7 cellular contexts compared by ENCODE assay signal in the genomic region with DNA sequence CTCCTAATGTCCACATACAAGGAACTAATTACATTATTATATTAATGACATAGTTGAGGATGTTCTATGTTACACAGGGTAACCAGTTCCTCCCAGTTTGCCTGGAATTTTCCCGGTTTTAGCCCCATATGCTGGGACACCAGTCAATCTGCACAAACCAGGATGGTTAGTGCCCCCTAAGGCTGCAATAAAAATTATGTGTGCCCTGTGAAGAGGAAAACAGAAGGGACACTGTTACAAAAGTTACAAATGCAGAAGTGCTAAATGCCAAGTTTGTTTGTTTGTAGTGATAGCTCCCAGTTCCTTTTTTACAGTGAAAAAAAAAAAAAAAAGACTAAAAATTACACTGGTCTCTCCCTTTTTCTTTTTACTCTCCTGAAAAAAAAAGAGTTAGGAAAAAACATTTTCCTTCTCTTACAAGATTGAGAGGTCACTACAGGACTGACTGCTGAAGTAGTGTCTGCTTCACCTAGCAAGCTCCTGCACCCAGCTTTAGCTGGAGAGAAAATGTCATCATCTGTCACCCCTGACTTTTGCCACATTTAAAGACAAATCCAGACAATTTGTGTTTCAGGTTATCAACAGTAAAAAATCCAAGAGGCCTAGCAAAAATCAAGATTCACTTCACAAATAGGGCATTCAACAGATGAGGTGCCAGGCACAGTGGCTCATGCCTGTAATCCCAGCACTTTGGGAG. TPM values are rescaled to one million over a fixed set of nuclear protein-coding genes. Genes with fewer than 3 reads are reported as not detected.
A peak's percentile ranks its signal among the peaks of the same experiment; 100 is the strongest.
DNase-seq lines count a peak whose midpoint lies in the region; ATAC-seq and TF ChIP-seq lines count a peak whose summit lies in the region.

No MANE protein-coding gene starts in this region.

- H2AFZ ChIP-seq in OCI-LY7 (ENCODE audit: low read length) = no peak overlapping the region

- DNase-seq in GM13976 (ENCODE audit: low spot score) (no peak), OCI-LY7 (ENCODE audit: low spot score) (peak; percentile 69), osteocyte (ENCODE audit: extremely low spot score, unreplicated experiment) (no peak), mesenteric fat pad (ENCODE audit: low spot score) (no peak)
- no peak for DNase-seq in stimulated activated naive CD4-positive, alpha-beta T cell treated with Interleukin-2 at 50 U/mL for 16 hours (lab: John Stamatoyannopoulos, UW)

- H3K79me2 ChIP-seq in OCI-LY7 (ENCODE audit: insufficient read depth, low read depth, low read length) = peaks cover 76% of the 10 kb centered on the region

- CTCF ChIA-PET in OCI-LY7 (lab: Charles Lee; ENCODE audit: unreplicated experiment) = interaction anchor here (2.1 kb wide), 1 partner anchor 50 kb away, joined by 7 read pairs; no protein-coding TSS in a partner anchor

- peak overlapping the region; percentile 83 for H3K27ac ChIP-seq in OCI-LY7 (ENCODE audit: low read depth, low read length, poor library complexity, severe bottlenecking)

- no peaks in the 10 kb centered on the region for H3K9me3 Mint-ChIP-seq in dendritic cell treated with granulocyte-macrophage colony-stimulating factor and Interleukin-4, amounts not matched to agents 40 ng/mL and 50 ng/mL, for 4 days
- H3K9me3 Mint-ChIP-seq in stimulated activated memory B cell treated with anti-CD40 and anti-IgM and Interleukin-4, amounts not matched to agents 10 μg/mL and 1 μg/mL and 100 μg/mL, for 72 hours = no peaks in the 10 kb centered on the region
- H3K9me3 Mint-ChIP-seq in osteocyte (ENCODE audit: unreplicated experiment) = no peaks in the 10 kb centered on the region

- H3K4me2 ChIP-seq in OCI-LY7 (ENCODE audit: low read length) = peak overlapping the region; percentile 84

- no peaks in the 10 kb centered on the region for H3K9me3 ChIP-seq in OCI-LY7 (ENCODE audit: low read length)

- no TSS peak for BruUV-seq in OCI-LY7 (replicated peaks; lab: Mats Ljungman, UMichigan)

- intact Hi-C loops in OCI-LY7 (cut with micrococcal nuclease; ENCODE audit: unreplicated experiment) = loop anchor here (1.0 to 5.0 kb wide), 3 partner anchors 10 to 210 kb away; partner anchors contain the start of gene MOB4
- intact Hi-C loops in dendritic cell treated with granulocyte-macrophage colony-stimulating factor and Interleukin-4, amounts not matched to agents 40 ng/mL and 50 ng/mL, for 4 days (cut with micrococcal nuclease) = loop anchor here (5.0 kb wide), 1 partner anchor 50 kb away; no protein-coding TSS in a partner anchor

- H3K4me3 ChIP-seq in OCI-LY7 (ENCODE audit: low read depth, low read length, poor library complexity, severe bottlenecking) = peak overlapping the region; percentile 92

- TF ChIP-seq CTCF in GM13976 (IDR thresholded peaks at IDR 0.05; ENCODE audit: borderline replicate concordance, control extremely low read depth, extremely low read depth, insufficient read depth, missing control alignments) (peak; percentile 11), OCI-LY7 (conservative IDR thresholded peaks at IDR 0.05; ENCODE audit: low read length) (peak; percentile 71), osteocyte (IDR thresholded peaks at IDR 0.05) (no peak)

- in situ Hi-C loops in GM13976 (cut with MboI; ENCODE audit: low sequenced_read_pairs, unreplicated experiment) = loop anchor here (5.0 kb wide), 1 partner anchor 100 kb away; no protein-coding TSS in a partner anchor

- peaks cover 37% of the 10 kb centered on the region for H3K36me3 Mint-ChIP-seq in dendritic cell treated with granulocyte-macrophage colony-stimulating factor and Interleukin-4, amounts not matched to agents 40 ng/mL and 50 ng/mL, for 4 days (ENCODE audit: low read depth)
- H3K36me3 Mint-ChIP-seq in stimulated activated memory B cell treated with anti-CD40 and anti-IgM and Interleukin-4, amounts not matched to agents 10 μg/mL and 1 μg/mL and 100 μg/mL, for 72 hours = peaks cover 29% of the 10 kb centered on the region
- H3K36me3 Mint-ChIP-seq in osteocyte (ENCODE audit: unreplicated experiment) = no peaks in the 10 kb centered on the region

- POLR2A ChIA-PET in OCI-LY7 (lab: Charles Lee) = interaction anchor here (0.5 to 8.5 kb wide), 19 partner anchors 12 to 1998 kb away, joined by 3 to 128 read pairs (median 4); partner anchors contain the start of gene SF3B1

- peaks cover 1% of the 10 kb centered on the region for H3K27me3 Mint-ChIP-seq in dendritic cell treated with granulocyte-macrophage colony-stimulating factor and Interleukin-4, amounts not matched to agents 40 ng/mL and 50 ng/mL, for 4 days
- no peaks in the 10 kb centered on the region for H3K27me3 Mint-ChIP-seq in stimulated activated memory B cell treated with anti-CD40 and anti-IgM and Interleukin-4, amounts not matched to agents 10 μg/mL and 1 μg/mL and 100 μg/mL, for 72 hours
- H3K27me3 Mint-ChIP-seq in osteocyte (ENCODE audit: unreplicated experiment) = no peaks in the 10 kb centered on the region

- H3K4me3 Mint-ChIP-seq in dendritic cell treated with granulocyte-macrophage colony-stimulating factor and Interleukin-4, amounts not matched to agents 40 ng/mL and 50 ng/mL, for 4 days = peak overlapping the region; percentile 92
- H3K4me3 Mint-ChIP-seq in stimulated activated memory B cell treated with anti-CD40 and anti-IgM and Interleukin-4, amounts not matched to agents 10 μg/mL and 1 μg/mL and 100 μg/mL, for 72 hours = peak overlapping the region; percentile 97
- H3K4me3 Mint-ChIP-seq in osteocyte (ENCODE audit: unreplicated experiment) = no peak overlapping the region

- peak overlapping the region; percentile 95 for H3K27ac Mint-ChIP-seq in dendritic cell treated with granulocyte-macrophage colony-stimulating factor and Interleukin-4, amounts not matched to agents 40 ng/mL and 50 ng/mL, for 4 days
- H3K27ac Mint-ChIP-seq in stimulated activated memory B cell treated with anti-CD40 and anti-IgM and Interleukin-4, amounts not matched to agents 10 μg/mL and 1 μg/mL and 100 μg/mL, for 72 hours = peak overlapping the region; percentile 98
- no peak overlapping the region for H3K27ac Mint-ChIP-seq in osteocyte (ENCODE audit: unreplicated experiment)

- no peaks in the 10 kb centered on the region for H3K36me3 ChIP-seq in OCI-LY7 (ENCODE audit: insufficient read depth, low read length)

- H4K20me1 ChIP-seq in OCI-LY7 (ENCODE audit: insufficient read depth, low read length) = no peaks in the 10 kb centered on the region

- no peaks in the 10 kb centered on the region for H3K9me2 ChIP-seq in OCI-LY7 (ENCODE audit: insufficient read depth, low read length)

- H3K4me1 Mint-ChIP-seq in dendritic cell treated with granulocyte-macrophage colony-stimulating factor and Interleukin-4, amounts not matched to agents 40 ng/mL and 50 ng/mL, for 4 days (ENCODE audit: low read depth) = peaks cover 67% of the 10 kb centered on the region
- peaks cover 73% of the 10 kb centered on the region for H3K4me1 Mint-ChIP-seq in stimulated activated memory B cell treated with anti-CD40 and anti-IgM and Interleukin-4, amounts not matched to agents 10 μg/mL and 1 μg/mL and 100 μg/mL, for 72 hours
- peaks cover 7% of the 10 kb centered on the region for H3K4me1 Mint-ChIP-seq in osteocyte (ENCODE audit: unreplicated experiment)

- ATAC-seq in stimulated activated memory B cell treated with anti-CD40 and anti-IgM and Interleukin-4, amounts not matched to agents 10 μg/mL and 1 μg/mL and 100 μg/mL, for 72 hours = no peak

- H3K4me1 ChIP-seq in OCI-LY7 (ENCODE audit: insufficient read depth, low read length, poor library complexity, severe bottlenecking) = peaks cover 82% of the 10 kb centered on the region

RNA-seq across cellular contexts. Expression of gene ANKRD44, which starts 3.2 kb away (rescaled TPM):
- total RNA-seq in OCI-LY7 (2014; rRNA removed; shearing (Covaris generic)) = 70.3 and 73.7 TPM in 2 replicates
- 69.4 and 86.6 TPM in 2 replicates for total RNA-seq in OCI-LY7 (2022)
- total RNA-seq in osteocyte = 14.3 and 16.6 TPM in 2 replicates
- total RNA-seq in mesenteric fat pad = 26.0 TPM
